ENCODE assay signal across 8 cellular contexts in genomic region chr9:98575379-98576346, GRCh38.
DNase-seq lines count a peak whose midpoint lies in the region; ATAC-seq, FAIRE-seq and TF ChIP-seq lines count a peak whose summit lies in the region.

No MANE protein-coding gene starts in this region.

- no peaks in the 10 kb centered on the region for H3K79me2 ChIP-seq in osteoblast (ENCODE audit: insufficient read depth, low read length)

- POLR2A ChIA-PET in CD4-positive, alpha-beta T cell (lab: Charles Lee) = no interaction called here
- POLR2A ChIA-PET in T-cell (lab: Charles Lee) = no interaction called here

- H3K4me3 Mint-ChIP-seq in CD4-positive, alpha-beta T cell = no peak overlapping the region
- H3K4me3 Mint-ChIP-seq in T-cell = no peak overlapping the region

- H3K9me3 ChIP-seq in osteoblast (ENCODE audit: low read depth, low read length) = no peaks in the 10 kb centered on the region
- no peaks in the 10 kb centered on the region for H3K9me3 ChIP-seq in CD4-positive, alpha-beta T cell (ENCODE audit: control insufficient read depth, low read length)

- peaks cover 4% of the 10 kb centered on the region for H3K4me1 ChIP-seq in osteoblast (ENCODE audit: insufficient read depth, low read length)

- DNase-seq in GM12891 (ENCODE audit: insufficient read length, low spot score) = peak; percentile 58
- peak; percentile 71 for DNase-seq in activated CD8-positive, alpha-beta memory T cell treated with anti-CD3 and anti-CD28 coated beads, Interleukin-2, amount 50 U/mL, for 48 hours
- DNase-seq in osteoblast (ENCODE audit: insufficient read length, low spot score, missing footprints) = peak; percentile 85
- DNase-seq in CD4-positive, alpha-beta T cell = no peak
- no peak for DNase-seq in germinal center (ENCODE audit: low spot score)
- no peak for DNase-seq in T-cell

- CTCF ChIA-PET in CD4-positive, alpha-beta T cell (lab: Charles Lee) = interaction anchor here (0.9 kb wide), 1 partner anchor 9 kb away, joined by 5 read pairs; no protein-coding TSS in a partner anchor
- CTCF ChIA-PET in T-cell (lab: Charles Lee) = no interaction called here

- H3K4me1 Mint-ChIP-seq in CD4-positive, alpha-beta T cell (ENCODE audit: low read depth) = peaks cover 12% of the 10 kb centered on the region
- peaks cover 14 to 17% (median 16%) of the 10 kb centered on the region in 3 donors for H3K4me1 Mint-ChIP-seq in T-cell

- H3K36me3 ChIP-seq in osteoblast (ENCODE audit: insufficient read depth, low read length) = no peaks in the 10 kb centered on the region

- TF ChIP-seq POLR2A in GM12891 (IDR thresholded peaks at IDR 0.05; ENCODE audit: low read depth, low read length) = no peak

- H4K20me1 ChIP-seq in osteoblast (ENCODE audit: insufficient read depth, low read length) = no peaks in the 10 kb centered on the region

- ATAC-seq in GM21447 (IDR thresholded peaks at IDR 0.05; ENCODE audit: unreplicated experiment) (peak; percentile 86), HG03565 (IDR thresholded peaks at IDR 0.05; ENCODE audit: unreplicated experiment) (peak; percentile 88), T-cell (replicated peaks in 1 of 4) (no peak)
- no peak for ATAC-seq in CD4-positive, alpha-beta T cell (ENCODE audit: poor library complexity)

- no peaks in the 10 kb centered on the region for H3K36me3 Mint-ChIP-seq in CD4-positive, alpha-beta T cell (ENCODE audit: low read depth)
- H3K36me3 Mint-ChIP-seq in T-cell = no peaks in the 10 kb centered on the region

- no peak overlapping the region for H3K4me2 ChIP-seq in osteoblast (ENCODE audit: insufficient read depth, low read length)

- no peak for TF ChIP-seq CTCF in osteoblast (IDR thresholded peaks at IDR 0.05; ENCODE audit: extremely low read depth, low read depth, low read length)
- no peak for TF ChIP-seq CTCF in CD4-positive, alpha-beta T cell (IDR thresholded peaks at IDR 0.05)

- H3K27me3 Mint-ChIP-seq in CD4-positive, alpha-beta T cell = peaks cover 32% of the 10 kb centered on the region
- peaks cover 16 to 34% of the 10 kb centered on the region in 2 donors for H3K27me3 Mint-ChIP-seq in T-cell

- FAIRE-seq in GM12891 (lab: Jason Lieb, UNC) = peak; percentile 97

- no peak overlapping the region for H3K27ac Mint-ChIP-seq in CD4-positive, alpha-beta T cell
- no peak overlapping the region for H3K27ac Mint-ChIP-seq in T-cell

- no peak overlapping the region for H3K27ac ChIP-seq in osteoblast (ENCODE audit: low read depth, low read length)
- H3K27ac ChIP-seq in CD4-positive, alpha-beta T cell (ENCODE audit: low read depth, low read length) = no peak overlapping the region

- peak overlapping the region; percentile 37 for H2AFZ ChIP-seq in osteoblast (ENCODE audit: low read length)

- H3K9me3 Mint-ChIP-seq in CD4-positive, alpha-beta T cell = no peaks in the 10 kb centered on the region
- no peaks in the 10 kb centered on the region for H3K9me3 Mint-ChIP-seq in T-cell

- H3K4me3 ChIP-seq in osteoblast (ENCODE audit: insufficient read depth, low read length) = no peak overlapping the region

- H3K27me3 ChIP-seq in osteoblast (ENCODE audit: insufficient read depth, low read length) = peaks cover 27% of the 10 kb centered on the region
- H3K27me3 ChIP-seq in CD4-positive, alpha-beta T cell (ENCODE audit: control insufficient read depth, insufficient read depth, low read length) = peaks cover 15% of the 10 kb centered on the region

- intact Hi-C loops in CD4-positive, alpha-beta T cell (cut with DNase I, micrococcal nuclease) = no loop called here

TF ChIP-seq in GM12891, 5 proteins besides CTCF, POLR2A, EP300 and RAD21:
- peak; percentile 38; the same call in 1 of the 2 replicates for TF ChIP-seq SPI1 (IDR thresholded peaks at IDR 0.05; ENCODE audit: low read depth, low read length)
- no peak for TF ChIP-seq POLR2AphosphoS5 (IDR thresholded peaks at IDR 0.05; ENCODE audit: low read depth, low read length)
- no peak for TF ChIP-seq TAF1 (IDR thresholded peaks at IDR 0.05; ENCODE audit: low read depth, low read length)
- TF ChIP-seq POU2F2 (IDR thresholded peaks at IDR 0.05; ENCODE audit: low read depth, low read length) = peak; percentile 64
- no peak for TF ChIP-seq PAX5 (IDR thresholded peaks at IDR 0.05; ENCODE audit: insufficient read depth, low read length, severe bottlenecking)

Comparison
In these comparisons a context has a peak if more than half of its experiments do, and no peak if none do; other contexts are left out.
1. DNase-seq: peak in GM12891 (single experiment), activated CD8-positive, alpha-beta memory T cell treated with anti-CD3 and anti-CD28 coated beads, Interleukin-2, amount 50 U/mL, for 48 hours (single experiment) and osteoblast (single experiment); none in CD4-positive, alpha-beta T cell (0 of 10), germinal center (single experiment) and T-cell (0 of 34).
2. ATAC-seq: peak in GM21447 (single experiment) and HG03565 (single experiment); none in CD4-positive, alpha-beta T cell (single experiment) and T-cell (0 of 4).